Comparison of ENCODE assay signal across 20 cellular contexts in genomic region chr2:226953206-226953605, GRCh38.
"Had no signal": no experiment of that assay in that cellular context is flagged by ENCODE, and none has a peak within 500 bp of the region (broad histone marks: within the 10 kb centered on the region; RNA-seq: fewer than 3 reads in every experiment).

No MANE protein-coding gene starts in this region.

- H3K4me1 Mint-ChIP-seq: stimulated activated effector memory CD8-positive, alpha-beta T cell treated with anti-CD3 and anti-CD28 coated beads, Interleukin-12 subunit alpha, Interleukin-12 subunit beta, amount 100 ng/mL, for 72 hours had no signal

- FAIRE-seq: bronchial epithelial cell, frontal cortex, kidney, pancreas had no signal

- H3K4me2 ChIP-seq: hepatocyte, smooth muscle cell had no signal

- H3K4me3 Mint-ChIP-seq: activated CD8-positive, alpha-beta memory T cell treated with anti-CD3 and anti-CD28 coated beads, Interleukin-2, amount 10 ng/mL, durations not matched to agents 7 days and 5 days; activated T-cell treated with anti-CD3 and anti-CD28 coated beads, Interleukin-2, amount 50 U/mL, for 24 hours; endodermal cell; stimulated activated effector memory CD8-positive, alpha-beta T cell treated with anti-CD3 and anti-CD28 coated beads, Interleukin-12 subunit alpha, Interleukin-12 subunit beta, amount 100 ng/mL, for 72 hours had no signal

- ATAC-seq: activated CD8-positive, alpha-beta memory T cell treated with anti-CD3 and anti-CD28 coated beads, Interleukin-2, amount 10 ng/mL, durations not matched to agents 7 days and 5 days; activated naive CD4-positive, alpha-beta T cell treated with anti-CD3 and anti-CD28 coated beads, Interleukin-2, amount 50 U/mL, for 72 hours; left ventricle myocardium superior; pancreas; stimulated activated effector memory CD8-positive, alpha-beta T cell treated with anti-CD3 and anti-CD28 coated beads, Interleukin-12 subunit alpha, Interleukin-12 subunit beta, amount 100 ng/mL, for 72 hours; upper lobe of right lung had no signal

- H3K9me3 ChIP-seq: pancreas, upper lobe of right lung had no signal

- H3K36me3 ChIP-seq: pancreas, upper lobe of right lung had no signal

- H2AFZ ChIP-seq: hepatocyte had no signal

- DNase-seq: activated CD4-positive, alpha-beta T cell treated with anti-CD3 and anti-CD28 coated beads for 1 hour; activated CD4-positive, alpha-beta T cell treated with anti-CD3 and anti-CD28 coated beads, Interleukin-2, amount 50 U/mL, for 48 hours; activated CD8-positive, alpha-beta memory T cell treated with anti-CD3 and anti-CD28 coated beads, Interleukin-2, amount 10 ng/mL, durations not matched to agents 7 days and 5 days; activated effector memory CD4-positive, alpha-beta T cell treated with anti-CD3 and anti-CD28 coated beads, Interleukin-2, amount 50 U/mL, for 16 hours; activated T-cell treated with anti-CD3 and anti-CD28 coated beads, Interleukin-2, amount 50 U/mL, for 24 hours; amniotic stem cell; endodermal cell; erythroblast; kidney; left ventricle myocardium superior; pancreas; retina; T1000; upper lobe of right lung had no signal

- H3K27ac Mint-ChIP-seq: activated T-cell treated with anti-CD3 and anti-CD28 coated beads, Interleukin-2, amount 50 U/mL, for 24 hours; endodermal cell; stimulated activated effector memory CD8-positive, alpha-beta T cell treated with anti-CD3 and anti-CD28 coated beads, Interleukin-12 subunit alpha, Interleukin-12 subunit beta, amount 100 ng/mL, for 72 hours had no signal

- H3K36me3 Mint-ChIP-seq: stimulated activated effector memory CD8-positive, alpha-beta T cell treated with anti-CD3 and anti-CD28 coated beads, Interleukin-12 subunit alpha, Interleukin-12 subunit beta, amount 100 ng/mL, for 72 hours had no signal

- H3K79me2 ChIP-seq: hepatocyte had no signal

- H3K27me3 Mint-ChIP-seq: activated CD8-positive, alpha-beta memory T cell treated with anti-CD3 and anti-CD28 coated beads, Interleukin-2, amount 10 ng/mL, durations not matched to agents 7 days and 5 days; activated T-cell treated with anti-CD3 and anti-CD28 coated beads, Interleukin-2, amount 50 U/mL, for 24 hours had no signal

- H3K4me1 ChIP-seq: pancreas, upper lobe of right lung had no signal

- H3K27me3 ChIP-seq: hepatocyte, pancreas, upper lobe of right lung had no signal

- H3K27ac ChIP-seq: hepatocyte, pancreas, upper lobe of right lung had no signal

- H3K4me3 ChIP-seq: hepatocyte, pancreas, smooth muscle cell, upper lobe of right lung had no signal
